In the genomic region with DNA sequence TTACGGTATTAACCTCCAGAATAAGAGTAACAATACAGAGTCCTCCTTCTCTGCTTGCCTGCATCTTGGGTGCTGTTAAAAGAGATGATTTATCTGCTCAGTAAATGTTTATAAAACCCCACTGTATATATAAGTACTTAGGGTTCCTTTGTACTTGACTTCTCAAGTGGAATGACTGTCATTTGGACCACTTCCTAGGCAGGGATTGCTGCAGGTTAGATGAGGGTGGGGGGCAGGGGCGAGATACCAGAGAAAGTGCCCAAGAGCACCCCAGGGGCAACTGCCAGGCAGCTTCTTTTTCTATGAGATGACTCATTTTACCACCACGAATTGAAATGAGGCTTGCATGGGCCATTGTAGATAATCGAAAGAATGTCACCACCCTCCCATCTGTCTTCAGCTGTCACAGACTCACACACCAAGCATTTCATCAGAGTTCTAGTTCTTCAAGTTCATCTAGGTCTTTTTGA, we compare ENCODE assay signal across 11 cellular contexts.
DNase-seq lines count a peak whose midpoint lies in the region; ATAC-seq and TF ChIP-seq lines count a peak whose summit lies in the region.
"Had no signal": no experiment of that assay in that cellular context is flagged by ENCODE, and none has a peak within 500 bp of the region (broad histone marks: within the 10 kb centered on the region; RNA-seq: fewer than 3 reads in every experiment).

No MANE protein-coding gene starts in this region.

- TF ChIP-seq CTCF in AG04450 (IDR thresholded peaks at IDR 0.05; ENCODE audit: low read depth, low read length), result no peak

- H3K27ac ChIP-seq in AG04450 (ENCODE audit: low read depth, low read length), result no peak overlapping the region
- H3K27ac ChIP-seq: PC-9 had no signal

- H3K4me3 ChIP-seq in AG04450 (ENCODE audit: low read depth, low read length), result no peak overlapping the region
- H3K4me3 ChIP-seq: PC-9 had no signal

- DNase-seq in AG04450 (ENCODE audit: low read depth, low spot score) (peak; percentile 37), NOMO-1 treated with DMSO at 0.1 percent for 48 hours (lab: John Stamatoyannopoulos, UW; ENCODE audit: unreplicated experiment) (peak; percentile 73), glomerular visceral epithelial cell (ENCODE audit: extremely low spot score) (peak; percentile 14), mucosa of gallbladder (ENCODE audit: low spot score) (no peak), T-helper 9 cell (no peak)
- DNase-seq: activated effector memory CD4-positive, alpha-beta T cell treated with Interleukin-2 at 50 U/mL for 16 hours; stimulated activated CD4-positive, alpha-beta T cell treated with anti-CD3 and anti-CD28 coated beads, Interleukin-2, amount 100 ng/mL, for 48 hours had no signal

- ATAC-seq in GM18858 (IDR thresholded peaks at IDR 0.05; ENCODE audit: unreplicated experiment) (peak; percentile 49), HG03039 (IDR thresholded peaks at IDR 0.05; ENCODE audit: unreplicated experiment) (no peak), GM21576 (IDR thresholded peaks at IDR 0.05; ENCODE audit: unreplicated experiment) (no peak)

- POLR2A ChIA-PET in AG04450 (lab: Yijun Ruan, JAX), result no interaction called here

- H3K27me3 ChIP-seq in AG04450 (ENCODE audit: control insufficient read depth, insufficient read depth, low read length), result no peaks in the 10 kb centered on the region

- no peaks in the 10 kb centered on the region for H3K9me3 ChIP-seq in AG04450 (ENCODE audit: control insufficient read depth, insufficient read depth, low read length)

- CTCF ChIA-PET in AG04450 (lab: Charles Lee), result interaction anchor here (4.0 kb wide), 1 partner anchor 12 kb away, joined by 16 read pairs; no protein-coding TSS in a partner anchor

Comparison
In these comparisons a context has a peak if more than half of its experiments do, and no peak if none do; other contexts are left out.
1. DNase-seq: peak in AG04450 (single experiment), NOMO-1 treated with DMSO at 0.1 percent for 48 hours (single experiment) and glomerular visceral epithelial cell (single experiment); none in mucosa of gallbladder (single experiment) and T-helper 9 cell (single experiment).